ENCODE assay signal across 21 cellular contexts in genomic region chr3:194673761-194674160, GRCh38. TPM values are rescaled to one million over a fixed set of nuclear protein-coding genes. Genes with fewer than 3 reads are reported as not detected.
A peak's percentile ranks its signal among the peaks of the same experiment; 100 is the strongest.
DNase-seq lines count a peak whose midpoint lies in the region; ATAC-seq and TF ChIP-seq lines count a peak whose summit lies in the region.
"Had no signal": no experiment of that assay in that cellular context is flagged by ENCODE, and none has a peak within 500 bp of the region (broad histone marks: within the 10 kb centered on the region; RNA-seq: fewer than 3 reads in every experiment).

No MANE protein-coding gene starts in this region.

- no peak for TF ChIP-seq EP300 in SK-N-SH (IDR thresholded peaks at IDR 0.05; ENCODE audit: borderline replicate concordance in 1 of 2, low read depth in 1 of 2, low read length in 1 of 2)

- TF ChIP-seq RAD21 in SK-N-SH (IDR thresholded peaks at IDR 0.05; ENCODE audit: low read length): no peak

- peaks cover 19% of the 10 kb centered on the region for H3K4me1 ChIP-seq in CD4-positive, CD25-positive, alpha-beta regulatory T cell (ENCODE audit: control insufficient read depth, insufficient read depth, low read length, poor library complexity, severe bottlenecking)
- peaks cover 10 to 12% of the 10 kb centered on the region in 2 experiments; a peak in 3 of 4 replicates for H3K4me1 ChIP-seq in SK-N-SH (ENCODE audit: control insufficient read depth in 1 of 2, insufficient read depth in 2 of 2, low read depth in 1 of 2, low read length in 1 of 2)

- no peaks in the 10 kb centered on the region for H3K9me2 ChIP-seq in SK-N-SH

- peaks cover 50% of the 10 kb centered on the region for H3K4me1 Mint-ChIP-seq in activated CD4-positive, alpha-beta memory T cell treated with anti-CD3 and anti-CD28 coated beads for 36 hours (ENCODE audit: low read depth)
- H3K4me1 Mint-ChIP-seq in activated CD4-positive, alpha-beta memory T cell treated with anti-CD3 and anti-CD28 coated beads, Interleukin-2, amount 10 ng/mL, durations not matched to agents 7 days and 5 days: peaks cover 50% of the 10 kb centered on the region
- H3K4me1 Mint-ChIP-seq in CD4-positive, CD25-positive, alpha-beta regulatory T cell: peaks cover 19 to 39% (median 20%) of the 10 kb centered on the region in 4 donors
- peaks cover 28% of the 10 kb centered on the region for H3K4me1 Mint-ChIP-seq in brain
- peaks cover 11 to 31% (median 27%) of the 10 kb centered on the region in 4 donors for H3K4me1 Mint-ChIP-seq in naive thymus-derived CD8-positive, alpha-beta T cell

- ATAC-seq in CD4-positive, CD25-positive, alpha-beta regulatory T cell (ENCODE audit: low read depth in 2 of 2): no peak
- no peak for ATAC-seq in naive thymus-derived CD8-positive, alpha-beta T cell
- ATAC-seq in GM19351 (IDR thresholded peaks at IDR 0.05; ENCODE audit: unreplicated experiment) (no peak), GM19463 (IDR thresholded peaks at IDR 0.05; ENCODE audit: unreplicated experiment) (no peak)

- H3K79me2 ChIP-seq in SK-N-SH (ENCODE audit: insufficient read depth): peaks cover 32% of the 10 kb centered on the region

- no peaks in the 10 kb centered on the region for H3F3A ChIP-seq in SK-N-SH (replicated peaks; ENCODE audit: insufficient read depth)

- 50% methylated on average over 2 of the region's 3 CpGs for WGBS in SK-N-SH (ENCODE audit: low lambda C conversion rate)

- H3K9me3 Mint-ChIP-seq in activated CD4-positive, alpha-beta memory T cell treated with anti-CD3 and anti-CD28 coated beads for 36 hours: no peaks in the 10 kb centered on the region
- H3K9me3 Mint-ChIP-seq in activated CD4-positive, alpha-beta memory T cell treated with anti-CD3 and anti-CD28 coated beads, Interleukin-2, amount 10 ng/mL, durations not matched to agents 7 days and 5 days: no peaks in the 10 kb centered on the region
- no peaks in the 10 kb centered on the region for H3K9me3 Mint-ChIP-seq in CD4-positive, CD25-positive, alpha-beta regulatory T cell
- H3K9me3 Mint-ChIP-seq in brain: peaks cover 0 to 2% (median 0%) of the 10 kb centered on the region in 5 experiments
- no peaks in the 10 kb centered on the region for H3K9me3 Mint-ChIP-seq in naive thymus-derived CD8-positive, alpha-beta T cell

- DNase-seq in activated CD4-positive, alpha-beta memory T cell treated with anti-CD3 and anti-CD28 coated beads for 36 hours: no peak
- DNase-seq in activated CD4-positive, alpha-beta memory T cell treated with anti-CD3 and anti-CD28 coated beads, Interleukin-2, amount 10 ng/mL, durations not matched to agents 7 days and 5 days: no peak
- DNase-seq in CD4-positive, CD25-positive, alpha-beta regulatory T cell: no peak
- no peak for DNase-seq in naive thymus-derived CD8-positive, alpha-beta T cell
- DNase-seq in SK-N-SH: no peak
- DNase-seq: activated naive CD4-positive, alpha-beta T cell treated with anti-CD3 and anti-CD28 coated beads, Interleukin-2, amount 50 U/mL, for 16 hours; effector CD4-positive, alpha-beta T cell; hypothalamus; islet precursor cell; NCI-H1092; NCI-H187 treated with DMSO at 0.1 percent for 48 hours; ovary; stimulated activated CD4-positive, alpha-beta T cell treated with anti-CD3 and anti-CD28 coated beads, Interleukin-4, amount 100 ng/mL, for 24 hours; stomach; SW 1271 had no signal

- peaks cover 10% of the 10 kb centered on the region for H3K36me3 Mint-ChIP-seq in activated CD4-positive, alpha-beta memory T cell treated with anti-CD3 and anti-CD28 coated beads for 36 hours
- peaks cover 11% of the 10 kb centered on the region for H3K36me3 Mint-ChIP-seq in activated CD4-positive, alpha-beta memory T cell treated with anti-CD3 and anti-CD28 coated beads, Interleukin-2, amount 10 ng/mL, durations not matched to agents 7 days and 5 days (ENCODE audit: low read depth)
- peaks cover 6% of the 10 kb centered on the region for H3K36me3 Mint-ChIP-seq in CD4-positive, CD25-positive, alpha-beta regulatory T cell
- peaks cover 8% of the 10 kb centered on the region for H3K36me3 Mint-ChIP-seq in brain
- peaks cover 0 to 13% (median 0%) of the 10 kb centered on the region in 3 donors for H3K36me3 Mint-ChIP-seq in naive thymus-derived CD8-positive, alpha-beta T cell

- POLR2A ChIA-PET in activated CD4-positive, alpha-beta memory T cell treated with anti-CD3 and anti-CD28 coated beads for 36 hours (lab: Charles Lee): interaction anchor here (7.0 kb wide), 1 partner anchor 12 kb away, joined by 107 read pairs; the partner anchor contains the start of gene FAM43A
- POLR2A ChIA-PET in activated CD4-positive, alpha-beta memory T cell treated with anti-CD3 and anti-CD28 coated beads, Interleukin-2, amount 10 ng/mL, durations not matched to agents 7 days and 5 days (lab: Charles Lee): interaction anchor here (7.6 kb wide), 1 partner anchor 13 kb away, joined by 71 read pairs; the partner anchor contains the start of gene FAM43A
- POLR2A ChIA-PET in naive thymus-derived CD8-positive, alpha-beta T cell (lab: Charles Lee): interaction anchor here (0.8 to 3.6 kb wide), 3 partner anchors 10 to 588 kb away, joined by 3 to 22 read pairs (median 19); no protein-coding TSS in a partner anchor
- POLR2A ChIA-PET in SK-N-SH (lab: Yijun Ruan, JAX): interaction anchor here (2.4 kb wide), 1 partner anchor 13 kb away, joined by 8 read pairs; the partner anchor contains the start of gene FAM43A

- H3K27me3 Mint-ChIP-seq in activated CD4-positive, alpha-beta memory T cell treated with anti-CD3 and anti-CD28 coated beads for 36 hours: peaks cover 8% of the 10 kb centered on the region
- peaks cover 3% of the 10 kb centered on the region for H3K27me3 Mint-ChIP-seq in activated CD4-positive, alpha-beta memory T cell treated with anti-CD3 and anti-CD28 coated beads, Interleukin-2, amount 10 ng/mL, durations not matched to agents 7 days and 5 days
- H3K27me3 Mint-ChIP-seq in CD4-positive, CD25-positive, alpha-beta regulatory T cell: peaks cover 4% of the 10 kb centered on the region
- peaks cover 36% of the 10 kb centered on the region for H3K27me3 Mint-ChIP-seq in brain
- peaks cover 0 to 7% (median 0%) of the 10 kb centered on the region in 5 donors for H3K27me3 Mint-ChIP-seq in naive thymus-derived CD8-positive, alpha-beta T cell

- peaks cover 11% of the 10 kb centered on the region for H3K36me3 ChIP-seq in CD4-positive, CD25-positive, alpha-beta regulatory T cell (ENCODE audit: control insufficient read depth, insufficient read depth, low read length)
- peaks cover 6 to 7% of the 10 kb centered on the region in 2 experiments for H3K36me3 ChIP-seq in SK-N-SH (replicated peaks in 1 of 2; ENCODE audit: control insufficient read depth in 1 of 2, insufficient read depth in 2 of 2, low read length in 1 of 2)
- H3K36me3 ChIP-seq: ovary had no signal

- H3K27me3 ChIP-seq in CD4-positive, CD25-positive, alpha-beta regulatory T cell (ENCODE audit: control insufficient read depth, insufficient read depth, low read length): no peaks in the 10 kb centered on the region
- no peaks in the 10 kb centered on the region for H3K27me3 ChIP-seq in SK-N-SH (ENCODE audit: insufficient read depth)
- H3K27me3 ChIP-seq: ovary, right atrium auricular region had no signal

- no peaks in the 10 kb centered on the region for H3K9me3 ChIP-seq in CD4-positive, CD25-positive, alpha-beta regulatory T cell (ENCODE audit: control insufficient read depth in 2 of 2, low read length in 2 of 2)
- H3K9me3 ChIP-seq in SK-N-SH: no peaks in the 10 kb centered on the region
- H3K9me3 ChIP-seq: ovary, right atrium auricular region, stomach, tibial nerve had no signal

- no peak overlapping the region for H3K4me3 ChIP-seq in CD4-positive, CD25-positive, alpha-beta regulatory T cell (ENCODE audit: low read depth, low read length)
- H3K4me3 ChIP-seq in SK-N-SH (ENCODE audit: low read depth in 2 of 2, low read length in 1 of 2): no peak overlapping the region
- H3K4me3 ChIP-seq: lung, ovary, right atrium auricular region, tibial nerve had no signal

- no peak overlapping the region for H2AFZ ChIP-seq in SK-N-SH (ENCODE audit: low read depth)

- H4K20me1 ChIP-seq in SK-N-SH (ENCODE audit: insufficient read depth): peaks cover 15% of the 10 kb centered on the region

- no peak overlapping the region for H3K9ac ChIP-seq in SK-N-SH

- H3K27ac ChIP-seq in CD4-positive, CD25-positive, alpha-beta regulatory T cell (ENCODE audit: insufficient read depth, low read length, poor library complexity, severe bottlenecking): no peak overlapping the region
- H3K27ac ChIP-seq in SK-N-SH (ENCODE audit: low read depth in 2 of 2, low read length in 1 of 2): no peak overlapping the region
- H3K27ac ChIP-seq: ovary had no signal

- H3K4me2 ChIP-seq in SK-N-SH: no peak overlapping the region

- TF ChIP-seq CTCF in brain (conservative IDR thresholded peaks at IDR 0.05) (no peak), SK-N-SH (IDR thresholded peaks at IDR 0.05) (no peak)

- CTCF ChIA-PET in activated CD4-positive, alpha-beta memory T cell treated with anti-CD3 and anti-CD28 coated beads for 36 hours (lab: Charles Lee): interaction anchor here (1.1 to 6.7 kb wide), 7 partner anchors 9 to 849 kb away, joined by 3 to 131 read pairs (median 4); partner anchors contain the start of genes FAM43A and XXYLT1
- CTCF ChIA-PET in activated CD4-positive, alpha-beta memory T cell treated with anti-CD3 and anti-CD28 coated beads, Interleukin-2, amount 10 ng/mL, durations not matched to agents 7 days and 5 days (lab: Charles Lee): interaction anchor here (4.3 to 9.4 kb wide), 3 partner anchors 12 to 597 kb away, joined by 13 to 232 read pairs (median 32); partner anchors contain the start of genes FAM43A and XXYLT1
- CTCF ChIA-PET in SK-N-SH (lab: Yijun Ruan, JAX): interaction anchor here (1.2 to 5.9 kb wide), 6 partner anchors 9 to 596 kb away, joined by 3 to 69 read pairs (median 18); partner anchors contain the start of gene XXYLT1

- H3K27ac Mint-ChIP-seq in activated CD4-positive, alpha-beta memory T cell treated with anti-CD3 and anti-CD28 coated beads for 36 hours: peak overlapping the region; percentile 55
- no peak overlapping the region for H3K27ac Mint-ChIP-seq in activated CD4-positive, alpha-beta memory T cell treated with anti-CD3 and anti-CD28 coated beads, Interleukin-2, amount 10 ng/mL, durations not matched to agents 7 days and 5 days
- H3K27ac Mint-ChIP-seq in CD4-positive, CD25-positive, alpha-beta regulatory T cell: no peak overlapping the region
- H3K27ac Mint-ChIP-seq in brain: no peak overlapping the region
- H3K27ac Mint-ChIP-seq in naive thymus-derived CD8-positive, alpha-beta T cell: peak overlapping the region in 1 of 10 donors; percentile 35

- intact Hi-C loops in activated CD4-positive, alpha-beta memory T cell treated with anti-CD3 and anti-CD28 coated beads for 36 hours (cut with micrococcal nuclease): loop anchor here (2.0 kb wide), 2 partner anchors 41 to 187 kb away; partner anchors contain the start of genes ATP13A3 and TMEM44

- peak overlapping the region; percentile 21 for H3K4me3 Mint-ChIP-seq in activated CD4-positive, alpha-beta memory T cell treated with anti-CD3 and anti-CD28 coated beads for 36 hours
- H3K4me3 Mint-ChIP-seq in activated CD4-positive, alpha-beta memory T cell treated with anti-CD3 and anti-CD28 coated beads, Interleukin-2, amount 10 ng/mL, durations not matched to agents 7 days and 5 days: no peak overlapping the region
- peak overlapping the region in 3 of 4 donors; percentile 34 to 62 (median 58) for H3K4me3 Mint-ChIP-seq in CD4-positive, CD25-positive, alpha-beta regulatory T cell
- H3K4me3 Mint-ChIP-seq in brain: peak overlapping the region; percentile 31 to 64 (median 59)
- peak overlapping the region in 7 of 10 donors; percentile 30 to 52 (median 46) for H3K4me3 Mint-ChIP-seq in naive thymus-derived CD8-positive, alpha-beta T cell

RNA-seq across cellular contexts. Expression of gene LSG1, which starts 1.8 kb away (rescaled TPM):
- 10 to 100 TPM; 34.6 to 35.3 TPM for total RNA-seq in activated CD4-positive, alpha-beta memory T cell treated with anti-CD3 and anti-CD28 coated beads for 36 hours
- 10 to 100 TPM; 24.7 to 26.5 TPM for total RNA-seq in activated CD4-positive, alpha-beta memory T cell treated with anti-CD3 and anti-CD28 coated beads, Interleukin-2, amount 10 ng/mL, durations not matched to agents 7 days and 5 days
- total RNA-seq in CD4-positive, CD25-positive, alpha-beta regulatory T cell: 50.5 TPM
- polyA plus RNA-seq in CD4-positive, CD25-positive, alpha-beta regulatory T cell: 10 to 100 TPM; 12.1 to 23.3 (median 17.9) TPM
- 29.9 TPM for polyA plus RNA-seq in brain (ENCODE audit: insufficient read depth, low read depth, low replicate concordance)
- total RNA-seq in naive thymus-derived CD8-positive, alpha-beta T cell: 10 to 100 TPM; 87.7 to 97.5 TPM
- polyA plus RNA-seq in naive thymus-derived CD8-positive, alpha-beta T cell: 10 to 100 TPM; 23.0 to 42.8 (median 24.8) TPM
- polyA plus RNA-seq in SK-N-SH (2012; rRNA removed): 35.1 and 43.7 TPM in 2 replicates
- 26.8 and 28.2 TPM in 2 replicates for polyA plus RNA-seq in SK-N-SH (2012; cell fraction: cytosol; rRNA removed)
- polyA plus RNA-seq in SK-N-SH (2012; cell fraction: nucleus; rRNA removed): 58.5 and 98.0 TPM in 2 replicates

RNA-seq across cellular contexts. Expression of gene FAM43A, which starts 11.9 kb away (rescaled TPM):
- total RNA-seq in activated CD4-positive, alpha-beta memory T cell treated with anti-CD3 and anti-CD28 coated beads for 36 hours: 1 to 10 TPM; 7.4 to 8.5 TPM
- 1 to 10 TPM; 4.3 TPM for total RNA-seq in activated CD4-positive, alpha-beta memory T cell treated with anti-CD3 and anti-CD28 coated beads, Interleukin-2, amount 10 ng/mL, durations not matched to agents 7 days and 5 days
- total RNA-seq in CD4-positive, CD25-positive, alpha-beta regulatory T cell: 4.8 TPM
- 1 to 10 TPM; 4.8 to 9.4 (median 7.4) TPM for polyA plus RNA-seq in CD4-positive, CD25-positive, alpha-beta regulatory T cell
- polyA plus RNA-seq in brain (ENCODE audit: insufficient read depth, low read depth, low replicate concordance): 3.8 TPM
- total RNA-seq in naive thymus-derived CD8-positive, alpha-beta T cell: 1 to 10 TPM; 3.5 to 3.8 TPM
- 1 to 10 TPM in 1 of 3 donors, under 1 TPM in 2; 0.40 to 1.1 (median 0.53) TPM for polyA plus RNA-seq in naive thymus-derived CD8-positive, alpha-beta T cell
- 1.8 and 2.4 TPM in 2 replicates for polyA plus RNA-seq in SK-N-SH (2012; rRNA removed)
- 1.2 and 2.0 TPM in 2 replicates for polyA plus RNA-seq in SK-N-SH (2012; cell fraction: cytosol; rRNA removed)
- polyA plus RNA-seq in SK-N-SH (2012; cell fraction: nucleus; rRNA removed): 4.3 and 4.7 TPM in 2 replicates

RNA-seq across cellular contexts. Expression of gene TMEM44, which starts 40.5 kb away (rescaled TPM):
- total RNA-seq in activated CD4-positive, alpha-beta memory T cell treated with anti-CD3 and anti-CD28 coated beads for 36 hours: 1 to 10 TPM; 4.0 to 5.8 TPM
- 1 to 10 TPM; 6.2 to 7.1 TPM for total RNA-seq in activated CD4-positive, alpha-beta memory T cell treated with anti-CD3 and anti-CD28 coated beads, Interleukin-2, amount 10 ng/mL, durations not matched to agents 7 days and 5 days
- total RNA-seq in CD4-positive, CD25-positive, alpha-beta regulatory T cell: 5.5 TPM
- 1 to 10 TPM in 1 of 4 donors, under 1 TPM in 3; 0.41 to 1.1 (median 0.66) TPM for polyA plus RNA-seq in CD4-positive, CD25-positive, alpha-beta regulatory T cell
- polyA plus RNA-seq in brain (ENCODE audit: insufficient read depth, low read depth, low replicate concordance) (20.1 TPM), SK-N-SH (2012; rRNA removed) (22.6 and 26.1 TPM in 2 replicates)
- 1 to 10 TPM; 3.4 to 4.6 TPM for total RNA-seq in naive thymus-derived CD8-positive, alpha-beta T cell
- polyA plus RNA-seq in naive thymus-derived CD8-positive, alpha-beta T cell: 1 to 10 TPM in 2 of 3 donors, under 1 TPM in 1; 0.14 to 2.0 (median 1.6) TPM
- 10.9 and 14.7 TPM in 2 replicates for polyA plus RNA-seq in SK-N-SH (2012; cell fraction: cytosol; rRNA removed)
- polyA plus RNA-seq in SK-N-SH (2012; cell fraction: nucleus; rRNA removed): 98.9 and 101 TPM in 2 replicates
